Comparison of ENCODE assay signal across 32 cellular contexts in genomic region chr4:11675051-11675800, GRCh38.
"Had no signal": no experiment of that assay in that cellular context is flagged by ENCODE, and none has a peak within 500 bp of the region (broad histone marks: within the 10 kb centered on the region; RNA-seq: fewer than 3 reads in every experiment).

No MANE protein-coding gene starts in this region.

- H3K4me2 ChIP-seq: smooth muscle cell had no signal

- H3K36me3 Mint-ChIP-seq: naive B cell; naive thymus-derived CD8-positive, alpha-beta T cell; natural killer cell treated with Interleukin-12 subunit alpha and Interleukin-12 subunit beta and Interleukin-15 and Interleukin-18, amount 100 ng/mL, for 72 hours; stimulated activated naive B cell treated with anti-CD40 and anti-IgM and Interleukin-4, amounts not matched to agents 10 μg/mL and 1 μg/mL and 100 μg/mL, for 72 hours; type B pancreatic cell had no signal

- H3K4me3 ChIP-seq: ovary, psoas muscle, right lobe of liver, sigmoid colon, skin epidermis, smooth muscle cell, spleen, stomach, thoracic aorta, thyroid gland, tibial nerve, upper lobe of right lung, uterus had no signal

- H3K27ac ChIP-seq: ovary, parathyroid adenoma, psoas muscle, right lobe of liver, sigmoid colon, skin epidermis, spleen, stomach, thoracic aorta, thyroid gland, tibial nerve, upper lobe of right lung, uterus had no signal

- H3K27ac Mint-ChIP-seq: naive B cell; naive thymus-derived CD8-positive, alpha-beta T cell; natural killer cell treated with Interleukin-12 subunit alpha and Interleukin-12 subunit beta and Interleukin-15 and Interleukin-18, amount 100 ng/mL, for 72 hours; nephron progenitor cell; progenitor cell of endocrine pancreas; stimulated activated naive B cell treated with anti-CD40 and anti-IgM and Interleukin-4, amounts not matched to agents 10 μg/mL and 1 μg/mL and 100 μg/mL, for 72 hours; stimulated activated naive CD8-positive, alpha-beta T cell treated with anti-CD3 and anti-CD28 coated beads, Interleukin-15, Interleukin-2, amounts not matched to agents 100 ng/mL and 50 ng/mL, for 24 hours; type B pancreatic cell had no signal

- H3K27me3 Mint-ChIP-seq: natural killer cell treated with Interleukin-12 subunit alpha and Interleukin-12 subunit beta and Interleukin-15 and Interleukin-18, amount 100 ng/mL, for 72 hours; progenitor cell of endocrine pancreas; type B pancreatic cell had no signal

- H3K36me3 ChIP-seq: ovary, right lobe of liver, sigmoid colon, spleen, stomach, thoracic aorta, thyroid gland, tibial nerve, upper lobe of right lung, uterus had no signal

- H3K9me3 Mint-ChIP-seq: naive B cell; naive thymus-derived CD8-positive, alpha-beta T cell; nephron progenitor cell; stimulated activated naive B cell treated with anti-CD40 and anti-IgM and Interleukin-4, amounts not matched to agents 10 μg/mL and 1 μg/mL and 100 μg/mL, for 72 hours; stimulated activated naive CD8-positive, alpha-beta T cell treated with anti-CD3 and anti-CD28 coated beads, Interleukin-15, Interleukin-2, amounts not matched to agents 100 ng/mL and 50 ng/mL, for 24 hours; type B pancreatic cell had no signal

- ATAC-seq: naive thymus-derived CD8-positive, alpha-beta T cell; natural killer cell treated with Interleukin-12 subunit alpha and Interleukin-12 subunit beta and Interleukin-15 and Interleukin-18, amount 100 ng/mL, for 72 hours; psoas muscle; right cardiac atrium; right lobe of liver; stimulated activated naive B cell treated with anti-CD40 and anti-IgM and Interleukin-4, amounts not matched to agents 10 μg/mL and 1 μg/mL and 100 μg/mL, for 72 hours; upper lobe of right lung had no signal

- H3K9ac ChIP-seq: parathyroid adenoma had no signal

- H3K79me2 ChIP-seq: parathyroid adenoma had no signal

- H3K4me1 Mint-ChIP-seq: naive B cell; naive thymus-derived CD8-positive, alpha-beta T cell; nephron progenitor cell; neural crest cell; stimulated activated naive B cell treated with anti-CD40 and anti-IgM and Interleukin-4, amounts not matched to agents 10 μg/mL and 1 μg/mL and 100 μg/mL, for 72 hours had no signal

- H2AFZ ChIP-seq: parathyroid adenoma had no signal

- H3K4me3 Mint-ChIP-seq: naive B cell; naive thymus-derived CD8-positive, alpha-beta T cell; natural killer cell treated with Interleukin-12 subunit alpha and Interleukin-12 subunit beta and Interleukin-15 and Interleukin-18, amount 100 ng/mL, for 72 hours; nephron progenitor cell; neural crest cell; stimulated activated naive B cell treated with anti-CD40 and anti-IgM and Interleukin-4, amounts not matched to agents 10 μg/mL and 1 μg/mL and 100 μg/mL, for 72 hours; stimulated activated naive CD8-positive, alpha-beta T cell treated with anti-CD3 and anti-CD28 coated beads, Interleukin-15, Interleukin-2, amounts not matched to agents 100 ng/mL and 50 ng/mL, for 24 hours; type B pancreatic cell had no signal

- DNase-seq: naive B cell; naive thymus-derived CD8-positive, alpha-beta T cell; nephron progenitor cell; occipital lobe; ovary; posterior cingulate gyrus; psoas muscle; right cardiac atrium; right lobe of liver; sigmoid colon; spleen; stimulated activated CD4-positive, alpha-beta T cell treated with anti-CD3 and anti-CD28 coated beads, Interleukin-12 subunit alpha, Interleukin-12 subunit beta, amount 100 ng/mL, for 4 hours; stimulated activated CD4-positive, alpha-beta T cell treated with anti-CD3 and anti-CD28 coated beads, Interleukin-1b, Interleukin-23, amount 100 ng/mL, for 48 hours; stimulated activated CD4-positive, alpha-beta T cell treated with anti-CD3 and anti-CD28 coated beads, Interleukin-4, amount 100 ng/mL, for 1 hour; stimulated activated CD4-positive, alpha-beta T cell treated with anti-CD3 and anti-CD28 coated beads, Interleukin-4, amount 100 ng/mL, for 4 hours; stimulated activated CD8-positive, alpha-beta memory T cell treated with anti-CD3 and anti-CD28 coated beads, Interleukin-4, amount 100 ng/mL, for 48 hours; stimulated activated naive B cell treated with anti-CD40 and anti-IgM and Interleukin-4, amounts not matched to agents 10 μg/mL and 1 μg/mL and 100 μg/mL, for 72 hours; stimulated activated naive CD4-positive, alpha-beta T cell treated with Interleukin-2 at 50 U/mL for 16 hours; stomach; thyroid gland; upper lobe of right lung; uterus had no signal

- H3K4me1 ChIP-seq: parathyroid adenoma, psoas muscle, right lobe of liver, sigmoid colon, spleen, stomach, thyroid gland, tibial nerve, upper lobe of right lung, uterus had no signal

- H3K9me3 ChIP-seq: ovary, psoas muscle, right lobe of liver, sigmoid colon, spleen, stomach, thoracic aorta, thyroid gland, tibial nerve, upper lobe of right lung, uterus had no signal

- H3K27me3 ChIP-seq: ovary, right lobe of liver, sigmoid colon, spleen, stomach, thyroid gland, tibial nerve, upper lobe of right lung, uterus had no signal
